In the genomic region with DNA sequence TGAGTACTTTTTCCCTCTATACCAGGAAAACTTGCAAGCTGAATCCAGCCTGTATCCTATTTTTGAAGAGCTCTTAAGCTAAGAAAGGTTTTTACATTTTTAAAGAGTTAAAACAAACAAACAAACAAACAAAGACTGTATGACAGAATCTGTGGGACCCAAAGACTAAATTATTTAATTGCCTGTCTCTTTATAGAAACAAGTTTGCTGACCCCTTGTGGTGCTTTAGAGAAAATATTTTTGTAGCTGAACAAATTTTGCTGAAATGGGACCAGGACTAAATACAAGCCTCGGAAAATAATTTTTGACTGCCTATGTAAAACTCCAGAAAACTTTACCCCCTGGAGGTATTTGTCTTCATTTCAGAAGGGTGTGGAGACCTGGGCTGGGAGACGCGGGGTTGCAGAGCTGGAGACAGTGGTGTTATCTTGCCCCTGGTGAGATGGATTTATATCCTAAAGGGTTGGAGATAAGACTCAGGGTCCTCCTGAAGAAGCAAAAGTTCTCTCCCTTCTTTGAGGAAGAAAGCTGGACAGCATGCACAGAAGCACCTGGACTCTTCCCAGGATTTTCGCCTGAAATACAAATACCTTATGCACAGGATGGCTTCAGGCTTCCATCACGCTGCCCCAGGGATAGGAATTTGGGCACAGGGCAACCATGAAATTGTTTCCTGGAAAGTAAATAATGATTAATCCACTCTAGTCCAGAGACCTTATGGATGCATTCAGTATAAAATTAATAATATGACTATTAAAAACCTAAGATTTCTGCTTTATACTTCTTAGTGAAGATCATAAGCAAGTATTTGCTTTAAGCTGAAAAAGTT, we compare ENCODE assay signal across 8 cellular contexts. TPM values are rescaled to one million over a fixed set of nuclear protein-coding genes. Genes with fewer than 3 reads are reported as not detected.
A peak's percentile ranks its signal among the peaks of the same experiment; 100 is the strongest.
DNase-seq lines count a peak whose midpoint lies in the region; ATAC-seq, FAIRE-seq and TF ChIP-seq lines count a peak whose summit lies in the region.

No MANE protein-coding gene starts in this region.

- no peaks in the 10 kb centered on the region for H3K27me3 ChIP-seq in spleen (replicated peaks in 1 of 7)
- H3K27me3 ChIP-seq in ovary = no peaks in the 10 kb centered on the region

- H3K27ac Mint-ChIP-seq in stimulated activated naive B cell treated with anti-CD40 and anti-IgM and Interleukin-4, amounts not matched to agents 10 μg/mL and 1 μg/mL and 100 μg/mL, for 72 hours = no peak overlapping the region

- peak; percentile 50 for DNase-seq in NCI-H1048 (lab: John Stamatoyannopoulos, UW)
- peak; percentile 24 for DNase-seq in foreskin melanocyte
- DNase-seq in spleen = no peak
- no peak for DNase-seq in GDM1 (lab: John Stamatoyannopoulos, UW)
- no peak for DNase-seq in stimulated activated naive B cell treated with anti-CD40 and anti-IgM and Interleukin-4, amounts not matched to agents 10 μg/mL and 1 μg/mL and 100 μg/mL, for 72 hours
- no peak for DNase-seq in ovary

- H3K27ac ChIP-seq in spleen = no peak overlapping the region
- H3K27ac ChIP-seq in ovary = no peak overlapping the region

- H3K36me3 Mint-ChIP-seq in stimulated activated naive B cell treated with anti-CD40 and anti-IgM and Interleukin-4, amounts not matched to agents 10 μg/mL and 1 μg/mL and 100 μg/mL, for 72 hours = no peaks in the 10 kb centered on the region

- peaks cover 0 to 1% of the 10 kb centered on the region in 2 donors for H3K4me1 Mint-ChIP-seq in stimulated activated naive B cell treated with anti-CD40 and anti-IgM and Interleukin-4, amounts not matched to agents 10 μg/mL and 1 μg/mL and 100 μg/mL, for 72 hours

- H3K4me3 ChIP-seq in spleen (no peak overlapping the region), ovary (no peak overlapping the region)

- peak; percentile 49; the same call in 2 of the 3 replicates for ATAC-seq in SK-N-SH treated with all-trans-retinoic acid at 6 μM for 48 hours
- no peak for ATAC-seq in stimulated activated naive B cell treated with anti-CD40 and anti-IgM and Interleukin-4, amounts not matched to agents 10 μg/mL and 1 μg/mL and 100 μg/mL, for 72 hours (replicated peaks)

- TF ChIP-seq CTCF in spleen (IDR thresholded peaks at IDR 0.05 in 8 of 11, conservative IDR thresholded peaks at IDR 0.05 in 3 of 11) (peak in 8 of 11 experiments; percentile 14 to 53 (median 39)), ovary (IDR thresholded peaks at IDR 0.05) (peak in 1 of 3 donors; percentile 27)

- H3K36me3 ChIP-seq in spleen (no peaks in the 10 kb centered on the region), ovary (no peaks in the 10 kb centered on the region)

- peak; percentile 82 for FAIRE-seq in G401.6 (lab: Jason Lieb, UNC)

- no peak for TF ChIP-seq EP300 in ovary (IDR thresholded peaks at IDR 0.05)

- peaks cover 4 to 20% of the 10 kb centered on the region in 2 donors for H3K27me3 Mint-ChIP-seq in stimulated activated naive B cell treated with anti-CD40 and anti-IgM and Interleukin-4, amounts not matched to agents 10 μg/mL and 1 μg/mL and 100 μg/mL, for 72 hours

- WGBS in spleen, 5 donors = 50 to 70% (median 63%) methylated on average over 5 of the region's 5 CpGs
- WGBS in ovary, 3 donors = 29 to 32% (median 30%) methylated on average over 5 of the region's 5 CpGs

- no peak overlapping the region for H3K4me3 Mint-ChIP-seq in stimulated activated naive B cell treated with anti-CD40 and anti-IgM and Interleukin-4, amounts not matched to agents 10 μg/mL and 1 μg/mL and 100 μg/mL, for 72 hours

- TF ChIP-seq POLR2A in spleen (IDR thresholded peaks at IDR 0.05) (no peak), ovary (IDR thresholded peaks at IDR 0.05) (no peak)

- H3K4me1 ChIP-seq in spleen = no peaks in the 10 kb centered on the region
- no peaks in the 10 kb centered on the region for H3K4me1 ChIP-seq in ovary (ENCODE audit: insufficient read depth)

- no peaks in the 10 kb centered on the region for H3K9me3 Mint-ChIP-seq in stimulated activated naive B cell treated with anti-CD40 and anti-IgM and Interleukin-4, amounts not matched to agents 10 μg/mL and 1 μg/mL and 100 μg/mL, for 72 hours

- intact Hi-C loops in spleen (cut with DNase I; ENCODE audit: low total_unique reads) (no loop called here), ovary (cut with DNase I) (no loop called here)

- H3K9me3 ChIP-seq in spleen (no peaks in the 10 kb centered on the region), ovary (no peaks in the 10 kb centered on the region)

TF ChIP-seq in SK-N-SH treated with all-trans-retinoic acid at 6 μM for 48 hours, 23 proteins besides CTCF, POLR2A, EP300 and RAD21:
- TF ChIP-seq ZC3H10 (CRISPR knock-in tag; IDR thresholded peaks at IDR 0.05) (no peak), ARNTL (CRISPR knock-in tag; IDR thresholded peaks at IDR 0.05; ENCODE audit: borderline replicate concordance, low read depth) (no peak), ESRRG (CRISPR knock-in tag; IDR thresholded peaks at IDR 0.05) (no peak), GLIS3 (CRISPR knock-in tag; IDR thresholded peaks at IDR 0.05) (no peak), RARB (CRISPR knock-in tag; IDR thresholded peaks at IDR 0.05) (no peak), ISL1 (CRISPR knock-in tag; IDR thresholded peaks at IDR 0.05) (no peak), ZNF70 (CRISPR knock-in tag; IDR thresholded peaks at IDR 0.05) (no peak), BACH2 (CRISPR knock-in tag; IDR thresholded peaks at IDR 0.05; ENCODE audit: borderline replicate concordance) (no peak), OSR1 (CRISPR knock-in tag; IDR thresholded peaks at IDR 0.05) (no peak), PPARA (CRISPR knock-in tag; IDR thresholded peaks at IDR 0.05; ENCODE audit: borderline replicate concordance) (no peak)
- TF ChIP-seq, protein P1, sequence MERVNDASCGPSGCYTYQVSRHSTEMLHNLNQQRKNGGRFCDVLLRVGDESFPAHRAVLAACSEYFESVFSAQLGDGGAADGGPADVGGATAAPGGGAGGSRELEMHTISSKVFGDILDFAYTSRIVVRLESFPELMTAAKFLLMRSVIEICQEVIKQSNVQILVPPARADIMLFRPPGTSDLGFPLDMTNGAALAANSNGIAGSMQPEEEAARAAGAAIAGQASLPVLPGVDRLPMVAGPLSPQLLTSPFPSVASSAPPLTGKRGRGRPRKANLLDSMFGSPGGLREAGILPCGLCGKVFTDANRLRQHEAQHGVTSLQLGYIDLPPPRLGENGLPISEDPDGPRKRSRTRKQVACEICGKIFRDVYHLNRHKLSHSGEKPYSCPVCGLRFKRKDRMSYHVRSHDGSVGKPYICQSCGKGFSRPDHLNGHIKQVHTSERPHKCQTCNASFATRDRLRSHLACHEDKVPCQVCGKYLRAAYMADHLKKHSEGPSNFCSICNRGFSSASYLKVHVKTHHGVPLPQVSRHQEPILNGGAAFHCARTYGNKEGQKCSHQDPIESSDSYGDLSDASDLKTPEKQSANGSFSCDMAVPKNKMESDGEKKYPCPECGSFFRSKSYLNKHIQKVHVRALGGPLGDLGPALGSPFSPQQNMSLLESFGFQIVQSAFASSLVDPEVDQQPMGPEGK (CRISPR knock-in tag; IDR thresholded peaks at IDR 0.05; ENCODE audit: borderline replicate concordance) = no peak
- TF ChIP-seq, protein P2, sequence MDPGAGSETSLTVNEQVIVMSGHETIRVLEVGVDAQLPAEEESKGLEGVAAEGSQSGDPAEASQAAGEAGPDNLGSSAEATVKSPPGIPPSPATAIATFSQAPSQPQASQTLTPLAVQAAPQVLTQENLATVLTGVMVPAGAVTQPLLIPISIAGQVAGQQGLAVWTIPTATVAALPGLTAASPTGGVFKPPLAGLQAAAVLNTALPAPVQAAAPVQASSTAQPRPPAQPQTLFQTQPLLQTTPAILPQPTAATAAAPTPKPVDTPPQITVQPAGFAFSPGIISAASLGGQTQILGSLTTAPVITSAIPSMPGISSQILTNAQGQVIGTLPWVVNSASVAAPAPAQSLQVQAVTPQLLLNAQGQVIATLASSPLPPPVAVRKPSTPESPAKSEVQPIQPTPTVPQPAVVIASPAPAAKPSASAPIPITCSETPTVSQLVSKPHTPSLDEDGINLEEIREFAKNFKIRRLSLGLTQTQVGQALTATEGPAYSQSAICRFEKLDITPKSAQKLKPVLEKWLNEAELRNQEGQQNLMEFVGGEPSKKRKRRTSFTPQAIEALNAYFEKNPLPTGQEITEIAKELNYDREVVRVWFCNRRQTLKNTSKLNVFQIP (CRISPR knock-in tag; IDR thresholded peaks at IDR 0.05; ENCODE audit: borderline replicate concordance, low read depth) = no peak
- TF ChIP-seq, protein P3, sequence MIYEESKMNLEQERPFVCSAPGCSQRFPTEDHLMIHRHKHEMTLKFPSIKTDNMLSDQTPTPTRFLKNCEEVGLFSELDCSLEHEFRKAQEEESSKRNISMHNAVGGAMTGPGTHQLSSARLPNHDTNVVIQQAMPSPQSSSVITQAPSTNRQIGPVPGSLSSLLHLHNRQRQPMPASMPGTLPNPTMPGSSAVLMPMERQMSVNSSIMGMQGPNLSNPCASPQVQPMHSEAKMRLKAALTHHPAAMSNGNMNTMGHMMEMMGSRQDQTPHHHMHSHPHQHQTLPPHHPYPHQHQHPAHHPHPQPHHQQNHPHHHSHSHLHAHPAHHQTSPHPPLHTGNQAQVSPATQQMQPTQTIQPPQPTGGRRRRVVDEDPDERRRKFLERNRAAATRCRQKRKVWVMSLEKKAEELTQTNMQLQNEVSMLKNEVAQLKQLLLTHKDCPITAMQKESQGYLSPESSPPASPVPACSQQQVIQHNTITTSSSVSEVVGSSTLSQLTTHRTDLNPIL (CRISPR knock-in tag; IDR thresholded peaks at IDR 0.05; ENCODE audit: low read depth) = no peak
- TF ChIP-seq, protein P4, sequence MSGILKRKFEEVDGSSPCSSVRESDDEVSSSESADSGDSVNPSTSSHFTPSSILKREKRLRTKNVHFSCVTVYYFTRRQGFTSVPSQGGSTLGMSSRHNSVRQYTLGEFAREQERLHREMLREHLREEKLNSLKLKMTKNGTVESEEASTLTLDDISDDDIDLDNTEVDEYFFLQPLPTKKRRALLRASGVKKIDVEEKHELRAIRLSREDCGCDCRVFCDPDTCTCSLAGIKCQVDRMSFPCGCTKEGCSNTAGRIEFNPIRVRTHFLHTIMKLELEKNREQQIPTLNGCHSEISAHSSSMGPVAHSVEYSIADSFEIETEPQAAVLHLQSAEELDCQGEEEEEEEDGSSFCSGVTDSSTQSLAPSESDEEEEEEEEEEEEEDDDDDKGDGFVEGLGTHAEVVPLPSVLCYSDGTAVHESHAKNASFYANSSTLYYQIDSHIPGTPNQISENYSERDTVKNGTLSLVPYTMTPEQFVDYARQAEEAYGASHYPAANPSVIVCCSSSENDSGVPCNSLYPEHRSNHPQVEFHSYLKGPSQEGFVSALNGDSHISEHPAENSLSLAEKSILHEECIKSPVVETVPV (CRISPR knock-in tag; IDR thresholded peaks at IDR 0.05) = no peak

RNA-seq across cellular contexts. Expression of a gene that starts 54.3 kb away (rescaled TPM):
- total RNA-seq in spleen (10 to 100 TPM; 47.7 to 75.5 (median 66.2) TPM), ovary (10 to 100 TPM; 19.5 to 41.9 (median 30.0) TPM)
- polyA plus RNA-seq in spleen (10 to 100 TPM; 22.7 to 28.3 (median 22.7) TPM), ovary (10 to 100 TPM; 14.8 to 25.3 TPM)

Comparison
In these comparisons a context has a peak if more than half of its experiments do, and no peak if none do; other contexts are left out.
1. DNase-seq: peak in NCI-H1048 (single experiment) and foreskin melanocyte (single experiment); none in spleen (single experiment), GDM1 (single experiment), stimulated activated naive B cell treated with anti-CD40 and anti-IgM and Interleukin-4, amounts not matched to agents 10 μg/mL and 1 μg/mL and 100 μg/mL, for 72 hours (single experiment) and ovary (0 of 5).